ENCODE assay signal across 8 cellular contexts in genomic region chr2:219541611-219542180, GRCh38. TPM values are rescaled to one million over a fixed set of nuclear protein-coding genes. Genes with fewer than 3 reads are reported as not detected.
DNase-seq lines count a peak whose midpoint lies in the region; ATAC-seq and TF ChIP-seq lines count a peak whose summit lies in the region.

No MANE protein-coding gene starts in this region.

- WGBS in gastroesophageal sphincter (ENCODE audit: low coverage in 1 of 2), 2 donors = 0% methylated on average over 1 of the region's 48 CpGs; no CpG with 5 or more reads in 1 of the 2 donors
- no CpG with 5 or more reads among the region's 48 CpGs for WGBS in trophoblast cell (ENCODE audit: extremely low coverage, insufficient coverage, insufficient read length)

- H3K27ac Mint-ChIP-seq in type B pancreatic cell = peak overlapping the region; percentile 87

- H3K27ac ChIP-seq in DOHH2 (ENCODE audit: low read depth, low read length) (no peak overlapping the region), KMS-11 (no peak overlapping the region), gastroesophageal sphincter (peak overlapping the region in 3 of 4 donors; percentile 92 to 96 (median 94)), trophoblast cell (ENCODE audit: low read depth, low read length) (peak overlapping the region; percentile 5)

- H2AK5ac ChIP-seq in trophoblast cell (ENCODE audit: low read length) = no peak overlapping the region

- H2BK120ac ChIP-seq in trophoblast cell (ENCODE audit: insufficient read depth, low read length, poor library complexity) = no peak overlapping the region

- no peak overlapping the region for H4K8ac ChIP-seq in trophoblast cell (ENCODE audit: low read depth, low read length)

- no peak overlapping the region for H3K23ac ChIP-seq in trophoblast cell (ENCODE audit: low read length)

- H3K9me3 Mint-ChIP-seq in type B pancreatic cell = no peaks in the 10 kb centered on the region

- no peak for TF ChIP-seq EP300 in gastroesophageal sphincter (IDR thresholded peaks at IDR 0.05)

- H3K27me3 Mint-ChIP-seq in type B pancreatic cell = peaks cover 5% of the 10 kb centered on the region

- H3K4me1 ChIP-seq in DOHH2 (ENCODE audit: control insufficient read depth, low read length) (peaks cover 22% of the 10 kb centered on the region), KMS-11 (ENCODE audit: low read depth, poor library complexity, severe bottlenecking) (peaks cover 4% of the 10 kb centered on the region), gastroesophageal sphincter (peaks cover 0 to 61% (median 14%) of the 10 kb centered on the region in 3 donors), trophoblast cell (ENCODE audit: control insufficient read depth in 1 of 2, insufficient read depth in 2 of 2, low read length in 2 of 2) (peaks cover 10 to 28% of the 10 kb centered on the region in 2 experiments)

- no peak overlapping the region for H4K91ac ChIP-seq in trophoblast cell (ENCODE audit: low read depth, low read length)

- H4K12ac ChIP-seq in trophoblast cell (ENCODE audit: low read depth, low read length) = no peak overlapping the region

- H3K27me3 ChIP-seq in DOHH2 (ENCODE audit: control insufficient read depth, low read length) (peaks cover 15% of the 10 kb centered on the region; the same call in 1 of the 2 replicates), KMS-11 (ENCODE audit: insufficient read depth, low read depth) (peaks cover 20% of the 10 kb centered on the region), gastroesophageal sphincter (no peaks in the 10 kb centered on the region), trophoblast cell (ENCODE audit: insufficient read depth, low read length) (no peaks in the 10 kb centered on the region)

- H2AFZ ChIP-seq in KMS-11 (ENCODE audit: low read depth) (peak overlapping the region; percentile 50), trophoblast cell (ENCODE audit: insufficient read depth, low read length, poor library complexity) (no peak overlapping the region)

- no peaks in the 10 kb centered on the region for H3K9me2 ChIP-seq in DOHH2 (replicated peaks; ENCODE audit: control insufficient read depth, low read length)

- H3K4me2 ChIP-seq in DOHH2 (ENCODE audit: low read length) (peak overlapping the region; percentile 74), KMS-11 (peak overlapping the region; percentile 90), trophoblast cell (ENCODE audit: low read length) (peak overlapping the region; percentile 93)

- no peaks in the 10 kb centered on the region for H3K9me3 ChIP-seq in DOHH2 (ENCODE audit: control insufficient read depth, insufficient read depth, low read length)
- no peaks in the 10 kb centered on the region for H3K9me3 ChIP-seq in gastroesophageal sphincter
- no peaks in the 10 kb centered on the region for H3K9me3 ChIP-seq in trophoblast cell (ENCODE audit: insufficient read depth, low read depth, low read length)

- H3K79me2 ChIP-seq in DOHH2 (ENCODE audit: control insufficient read depth, low read length) (peaks cover 8% of the 10 kb centered on the region), KMS-11 (ENCODE audit: insufficient read depth, low read depth) (no peaks in the 10 kb centered on the region), trophoblast cell (ENCODE audit: control insufficient read depth, insufficient read depth, low read length, poor library complexity) (peaks cover 8% of the 10 kb centered on the region)

- no peak for TF ChIP-seq POLR2A in gastroesophageal sphincter (IDR thresholded peaks at IDR 0.05)

- no peak overlapping the region for H2BK12ac ChIP-seq in trophoblast cell (ENCODE audit: low read length)

- TF ChIP-seq CTCF in DOHH2 (IDR thresholded peaks at IDR 0.05; ENCODE audit: low read depth, low read length, poor library complexity, severe bottlenecking) = peak; percentile 100
- TF ChIP-seq CTCF in KMS-11 (conservative IDR thresholded peaks at IDR 0.05; ENCODE audit: low read depth, low read length) = peak; percentile 99
- TF ChIP-seq CTCF in gastroesophageal sphincter (IDR thresholded peaks at IDR 0.05) = peak in 3 of 4 experiments; percentile 85 to 91 (median 90)
- peak; percentile 100 for TF ChIP-seq CTCF in type B pancreatic cell (conservative IDR thresholded peaks at IDR 0.05)

- H3K36me3 Mint-ChIP-seq in type B pancreatic cell = peaks cover 3% of the 10 kb centered on the region

- H3F3A ChIP-seq in DOHH2 (ENCODE audit: control insufficient read depth, insufficient read depth) = no peaks in the 10 kb centered on the region

- H3K4me1 Mint-ChIP-seq in type B pancreatic cell (ENCODE audit: unreplicated experiment) = peaks cover 18% of the 10 kb centered on the region

- H3K4me3 ChIP-seq in DOHH2 (ENCODE audit: low read length) (peak overlapping the region; percentile 90), KMS-11 (IDR thresholded peaks at IDR 0.05; ENCODE audit: insufficient read depth, low read depth, low read length) (no peak overlapping the region), gastroesophageal sphincter (peak overlapping the region in 1 of 2 donors; percentile 28), trophoblast cell (ENCODE audit: low read depth, low read length) (peak overlapping the region; percentile 66)

- H3K9ac ChIP-seq in KMS-11 (peak overlapping the region; percentile 10; the same call in 1 of the 2 replicates), trophoblast cell (ENCODE audit: low read length) (no peak overlapping the region)

- peak overlapping the region; percentile 88 for H3K4me3 Mint-ChIP-seq in type B pancreatic cell

- H3K36me3 ChIP-seq in DOHH2 (ENCODE audit: control insufficient read depth, low read length) = peaks cover 25% of the 10 kb centered on the region
- no peaks in the 10 kb centered on the region for H3K36me3 ChIP-seq in KMS-11 (ENCODE audit: insufficient read depth)
- H3K36me3 ChIP-seq in gastroesophageal sphincter = peaks cover 0 to 29% of the 10 kb centered on the region in 2 donors
- H3K36me3 ChIP-seq in trophoblast cell (ENCODE audit: control insufficient read depth in 1 of 2, insufficient read depth in 2 of 2, low read length in 2 of 2) = peaks cover 31 to 33% of the 10 kb centered on the region in 2 experiments

- H4K20me1 ChIP-seq in DOHH2 (ENCODE audit: control insufficient read depth, insufficient read depth, low read depth, low read length) (peaks cover 6% of the 10 kb centered on the region), KMS-11 (ENCODE audit: insufficient read depth) (no peaks in the 10 kb centered on the region)

- H2BK5ac ChIP-seq in trophoblast cell (ENCODE audit: low read depth, low read length, poor library complexity) = no peak overlapping the region

- H3K4ac ChIP-seq in trophoblast cell (ENCODE audit: low read depth, low read length) = no peak overlapping the region

- peaks cover 9% of the 10 kb centered on the region for H3K79me1 ChIP-seq in trophoblast cell (ENCODE audit: low read length)

- peak; percentile 52 for ATAC-seq in GM21786 (IDR thresholded peaks at IDR 0.05; ENCODE audit: unreplicated experiment)
- no peak for ATAC-seq in gastroesophageal sphincter

- H3K18ac ChIP-seq in trophoblast cell (ENCODE audit: low read length) = no peak overlapping the region

- DNase-seq in RPMI8226 (peak; percentile 89), activated gamma-delta T cell (lab: John Stamatoyannopoulos, UW) (peak; percentile 71), trophoblast cell (peak; percentile 84 to 96), type B pancreatic cell (ENCODE audit: extremely low spot score, unreplicated experiment) (peak; percentile 90)

- H3K14ac ChIP-seq in trophoblast cell (ENCODE audit: low read length) = no peak overlapping the region

RNA-seq across cellular contexts. Expression of gene CHPF, which starts 1.9 kb away (rescaled TPM):
- 10 to 100 TPM; 36.0 to 66.0 (median 54.8) TPM for total RNA-seq in gastroesophageal sphincter
- polyA plus RNA-seq in trophoblast cell (2013) = 150 and 167 TPM in 2 replicates
- 47.5 and 73.7 TPM in 2 replicates for total RNA-seq in type B pancreatic cell (ENCODE audit: low replicate concordance)

RNA-seq across cellular contexts. Expression of gene TMEM198, which starts 2.1 kb away (rescaled TPM):
- 1 to 10 TPM; 1.6 to 9.5 (median 4.1) TPM for total RNA-seq in gastroesophageal sphincter
- polyA plus RNA-seq in trophoblast cell (2013) = 5.0 and 5.5 TPM in 2 replicates
- 7.8 and 9.7 TPM in 2 replicates for total RNA-seq in type B pancreatic cell (ENCODE audit: low replicate concordance)

RNA-seq across cellular contexts. Expression of gene ASIC4, which starts 27.4 kb away (rescaled TPM):
- total RNA-seq in gastroesophageal sphincter = under 1 TPM in 1 of 4 donors, not detected in 3; 0.16 TPM
- polyA plus RNA-seq in trophoblast cell (2013) = 0.22 and 0.23 TPM in 2 replicates
- 0.79 and 0.99 TPM in 2 replicates for total RNA-seq in type B pancreatic cell (ENCODE audit: low replicate concordance)

RNA-seq across cellular contexts. Expression of gene OBSL1, which starts 29.6 kb away (rescaled TPM):
- 100 to 1,000 TPM in 1 of 4 donors, 10 to 100 TPM in 3; 73.2 to 118 (median 81.6) TPM for total RNA-seq in gastroesophageal sphincter
- polyA plus RNA-seq in trophoblast cell (2013) = 155 and 158 TPM in 2 replicates
- total RNA-seq in type B pancreatic cell (ENCODE audit: low replicate concordance) = 118 and 197 TPM in 2 replicates

RNA-seq across cellular contexts. Expression of gene INHA, which starts 30.4 kb away (rescaled TPM):
- total RNA-seq in gastroesophageal sphincter (1 to 10 TPM in 2 of 4 donors, not detected in 2; 1.8 to 4.4 TPM), type B pancreatic cell (ENCODE audit: low replicate concordance) (1.2 and 1.3 TPM in 2 replicates)
- polyA plus RNA-seq in trophoblast cell (2013) = 24.7 and 27.9 TPM in 2 replicates

Comparison
In these comparisons a context has a peak if more than half of its experiments do, and no peak if none do; other contexts are left out.
1. H3K27ac ChIP-seq: peak in gastroesophageal sphincter (3 of 4) and trophoblast cell (single experiment); none in DOHH2 (single experiment) and KMS-11 (single experiment).
2. Peak in every context shown above with its lines, with median percentiles within 50 percentile points of each other: H3K4me2 ChIP-seq, CTCF ChIP-seq and DNase-seq.